14 cellular contexts compared by ENCODE assay signal in genomic region chr5:177335701-177336065, GRCh38. TPM values are rescaled to one million over a fixed set of nuclear protein-coding genes. Genes with fewer than 3 reads are reported as not detected.
DNase-seq lines count a peak whose midpoint lies in the region; ATAC-seq, FAIRE-seq and TF ChIP-seq lines count a peak whose summit lies in the region.
"Had no signal": no experiment of that assay in that cellular context is flagged by ENCODE, and none has a peak within 500 bp of the region (broad histone marks: within the 10 kb centered on the region; RNA-seq: fewer than 3 reads in every experiment).

No MANE protein-coding gene starts in this region.

- H3T11ph ChIP-seq in H9 (ENCODE audit: low read length): no peak overlapping the region

- H3K79me1 ChIP-seq in H9 (ENCODE audit: insufficient read depth, low read depth, low read length, poor library complexity, severe bottlenecking): no peaks in the 10 kb centered on the region

- no peak overlapping the region for H3K18ac ChIP-seq in H9 (ENCODE audit: insufficient read length, low read depth, low read length)

- H3K36me3 ChIP-seq in kidney (ENCODE audit: control insufficient read depth in 1 of 2, insufficient read depth in 2 of 2, low read length in 2 of 2) (peaks cover 35 to 60% of the 10 kb centered on the region in 2 donors), spleen (peaks cover 8 to 100% (median 83%) of the 10 kb centered on the region in 6 donors), tibial artery (peaks cover 59 to 96% (median 78%) of the 10 kb centered on the region in 3 donors)

- H3K79me2 ChIP-seq in H9 (ENCODE audit: insufficient read depth, low read length): no peaks in the 10 kb centered on the region; the same call in 1 of the 2 replicates

- peaks cover 9 to 18% of the 10 kb centered on the region in 2 experiments for H3K4me1 Mint-ChIP-seq in H9

- H3K4ac ChIP-seq in H9 (ENCODE audit: low read depth, low read length): no peak overlapping the region

- peaks cover 21 to 74% (median 63%) of the 10 kb centered on the region in 3 experiments; a peak in 6 of 7 replicates for H3K36me3 Mint-ChIP-seq in H9 (ENCODE audit: insufficient read depth in 1 of 3, low read depth in 3 of 3)

- H3K23ac ChIP-seq in H9 (ENCODE audit: insufficient read length, low read depth, low read length): no peak overlapping the region

- no peak overlapping the region for H2BK20ac ChIP-seq in H9 (ENCODE audit: low read depth, low read length, poor library complexity, severe bottlenecking)

- no peak overlapping the region for H2BK120ac ChIP-seq in H9 (ENCODE audit: low read depth, low read length, poor library complexity, severe bottlenecking)

- no peak for TF ChIP-seq POLR2A in spleen (IDR thresholded peaks at IDR 0.05)

- H3K27ac Mint-ChIP-seq in H9: peak overlapping the region in 2 of 3 experiments; percentile 45 to 93; a peak in 2 of 7 replicates
- H3K27ac Mint-ChIP-seq: CD4-positive, CD25-positive, alpha-beta regulatory T cell had no signal

- no peak overlapping the region for H3K14ac ChIP-seq in H9 (ENCODE audit: insufficient read depth, low read length)

- no peak overlapping the region for H2AK5ac ChIP-seq in H9 (ENCODE audit: insufficient read length, low read length)

- intact Hi-C loops in Right ventricle myocardium superior (cut with DNase I) (no loop called here), kidney (cut with DNase I) (no loop called here), spleen (cut with DNase I; ENCODE audit: low total_unique reads) (no loop called here), tibial artery (cut with DNase I; ENCODE audit: low total_unique reads) (no loop called here)

- no peak overlapping the region for H3K4me3 ChIP-seq in kidney (ENCODE audit: low read length in 2 of 2)
- no peak overlapping the region for H3K4me3 ChIP-seq in spleen
- H3K4me3 ChIP-seq in tibial artery: no peak overlapping the region
- no peak overlapping the region for H3K4me3 ChIP-seq in coronary artery
- H3K4me3 ChIP-seq: PC-9 had no signal

- no peak overlapping the region for H2BK5ac ChIP-seq in H9 (ENCODE audit: insufficient read length, low read length)

- H3K27ac ChIP-seq in H9 (ENCODE audit: insufficient read length, low read depth, low read length) (no peak overlapping the region), kidney (ENCODE audit: low read depth in 2 of 2, low read length in 2 of 2) (no peak overlapping the region), spleen (no peak overlapping the region), tibial artery (no peak overlapping the region), coronary artery (no peak overlapping the region)
- H3K27ac ChIP-seq: PC-9 had no signal

- H3K23me2 ChIP-seq in H9 (ENCODE audit: insufficient read length, low read depth, low read length, poor library complexity, severe bottlenecking): no peaks in the 10 kb centered on the region

- no peak overlapping the region for H4K5ac ChIP-seq in H9 (ENCODE audit: insufficient read length, low read depth, low read length)

- no peak overlapping the region for H3K4me3 Mint-ChIP-seq in H9
- H3K4me3 Mint-ChIP-seq: CD4-positive, CD25-positive, alpha-beta regulatory T cell; IgD-negative memory B cell had no signal

- no peak overlapping the region for H3K4me2 ChIP-seq in H9 (ENCODE audit: insufficient read depth, insufficient read length, low read length)
- H3K4me2 ChIP-seq: PC-9 had no signal

- H3K4me1 ChIP-seq in H9 (ENCODE audit: insufficient read depth, low read length) (peaks cover 6% of the 10 kb centered on the region; the same call in 1 of the 2 replicates), kidney (ENCODE audit: control insufficient read depth in 1 of 2, insufficient read depth in 1 of 2, low read depth in 1 of 2, low read length in 2 of 2) (peaks cover 0 to 3% of the 10 kb centered on the region in 2 donors), spleen (peaks cover 0 to 80% (median 33%) of the 10 kb centered on the region in 6 donors), tibial artery (peaks cover 0 to 10% (median 0%) of the 10 kb centered on the region in 4 donors)

- no peaks in the 10 kb centered on the region for H3K9me3 ChIP-seq in H9 (ENCODE audit: control insufficient read depth, low read depth, low read length)
- H3K9me3 ChIP-seq in kidney (ENCODE audit: control insufficient read depth in 1 of 2, low read length in 2 of 2): no peaks in the 10 kb centered on the region
- H3K9me3 ChIP-seq in spleen: no peaks in the 10 kb centered on the region
- H3K9me3 ChIP-seq in tibial artery: no peaks in the 10 kb centered on the region

- no CpG with 5 or more reads among the region's 7 CpGs for WGBS in H9 (ENCODE audit: extremely low coverage, insufficient read length, low lambda C conversion rate)
- WGBS in spleen, 5 donors: 92 to 97% (median 96%) methylated on average over 6 to 7 of the region's 7 CpGs

- no peak overlapping the region for H2BK15ac ChIP-seq in H9 (ENCODE audit: low read depth, low read length)

- ATAC-seq in Right ventricle myocardium superior (ENCODE audit: poor library complexity): peak; percentile 74
- ATAC-seq in HG03442 (IDR thresholded peaks at IDR 0.05; ENCODE audit: unreplicated experiment): no peak

- H3K9ac ChIP-seq in H9 (ENCODE audit: extremely low read depth, insufficient read length, low read length) (no peak overlapping the region), kidney (ENCODE audit: low read length in 2 of 2) (no peak overlapping the region)

- TF ChIP-seq CTCF in H9 (conservative IDR thresholded peaks at IDR 0.05): no peak
- no peak for TF ChIP-seq CTCF in kidney (IDR thresholded peaks at IDR 0.05; ENCODE audit: borderline replicate concordance, extremely low read depth, insufficient read depth)
- no peak for TF ChIP-seq CTCF in spleen (IDR thresholded peaks at IDR 0.05 in 8 of 11, conservative IDR thresholded peaks at IDR 0.05 in 3 of 11)
- TF ChIP-seq CTCF in tibial artery (IDR thresholded peaks at IDR 0.05): no peak
- no peak for TF ChIP-seq CTCF in coronary artery (IDR thresholded peaks at IDR 0.05)

- DNase-seq in H9 (no peak), Right ventricle myocardium superior (no peak), kidney (peak; percentile 46), spleen (peak; percentile 54), tibial artery (no peak), coronary artery (ENCODE audit: low spot score) (no peak)
- DNase-seq: GOT3, NCI-H1105, NCI-H2107, NCI-H2227 treated with DMSO at 0.1 percent for 48 hours, PC-9 had no signal

- no peak overlapping the region for H2BK12ac ChIP-seq in H9 (ENCODE audit: insufficient read length, low read depth, low read length)

- H4K8ac ChIP-seq in H9 (replicated peaks; ENCODE audit: insufficient read length, low read depth, low read length): no peak overlapping the region

- H3K9me3 Mint-ChIP-seq in H9: no peaks in the 10 kb centered on the region
- H3K9me3 Mint-ChIP-seq: IgD-negative memory B cell had no signal

- H3K27me3 ChIP-seq in H9 (ENCODE audit: insufficient read depth, low read length) (no peaks in the 10 kb centered on the region), spleen (replicated peaks in 1 of 7) (no peaks in the 10 kb centered on the region), tibial artery (no peaks in the 10 kb centered on the region)

- no peaks in the 10 kb centered on the region for H4K20me1 ChIP-seq in H9 (ENCODE audit: control insufficient read depth, insufficient read depth, insufficient read length)

- no peak overlapping the region for H3K56ac ChIP-seq in H9 (ENCODE audit: insufficient read length, low read depth, low read length)

- H2AFZ ChIP-seq in H9 (ENCODE audit: low read length): no peak overlapping the region
- H2AFZ ChIP-seq: PC-9 had no signal

- no peaks in the 10 kb centered on the region; the same call in 1 of the 2 replicates for H3K27me3 Mint-ChIP-seq in H9 (ENCODE audit: low read depth)
- H3K27me3 Mint-ChIP-seq: CD4-positive, CD25-positive, alpha-beta regulatory T cell; IgD-negative memory B cell had no signal

- FAIRE-seq in kidney (lab: Jason Lieb, UNC): no peak

- H4K91ac ChIP-seq in H9 (ENCODE audit: insufficient read length, low read depth, low read length): no peak overlapping the region

RNA-seq across cellular contexts. Expression of gene LMAN2, which starts 15.8 kb away (rescaled TPM):
- 105 and 106 TPM in 2 replicates for total RNA-seq in H9 (2021)
- total RNA-seq in Right ventricle myocardium superior: 56.8 TPM
- 137 TPM for total RNA-seq in kidney
- 190 TPM for polyA plus RNA-seq in kidney (ENCODE audit: insufficient read depth, low read depth, low replicate concordance)
- 100 to 1,000 TPM in 4 of 7 donors, 10 to 100 TPM in 3; 92.4 to 211 (median 109) TPM for total RNA-seq in spleen
- polyA plus RNA-seq in spleen: 10 to 100 TPM; 50.1 to 96.6 (median 72.5) TPM

RNA-seq across cellular contexts. Expression of gene RGS14, which starts 22.0 kb away (rescaled TPM):
- total RNA-seq in H9 (2021) (12.3 and 16.4 TPM in 2 replicates), Right ventricle myocardium superior (2.4 TPM), kidney (28.4 TPM), spleen (100 to 1,000 TPM in 1 of 7 donors, 10 to 100 TPM in 6; 61.5 to 111 (median 77.1) TPM)
- polyA plus RNA-seq in kidney (ENCODE audit: insufficient read depth, low read depth, low replicate concordance) (56.3 TPM), spleen (10 to 100 TPM; 45.3 to 95.9 (median 61.6) TPM)

RNA-seq across cellular contexts. Expression of gene MXD3, which starts 24.0 kb away (rescaled TPM):
- total RNA-seq in H9 (2021): 9.8 and 10.9 TPM in 2 replicates
- 2.5 TPM for total RNA-seq in Right ventricle myocardium superior
- total RNA-seq in kidney: 6.6 TPM
- 4.9 TPM for polyA plus RNA-seq in kidney (ENCODE audit: insufficient read depth, low read depth, low replicate concordance)
- total RNA-seq in spleen: 10 to 100 TPM; 19.3 to 80.7 (median 26.7) TPM
- polyA plus RNA-seq in spleen: 10 to 100 TPM; 25.9 to 32.5 (median 26.2) TPM

RNA-seq across cellular contexts. Expression of gene PRELID1, which starts 32.1 kb away (rescaled TPM):
- 212 and 213 TPM in 2 replicates for total RNA-seq in H9 (2021)
- 27.6 TPM for total RNA-seq in Right ventricle myocardium superior
- 90.8 TPM for total RNA-seq in kidney
- polyA plus RNA-seq in kidney (ENCODE audit: insufficient read depth, low read depth, low replicate concordance): 351 TPM
- 100 to 1,000 TPM in 5 of 7 donors, 10 to 100 TPM in 2; 74.5 to 173 (median 106) TPM for total RNA-seq in spleen
- 100 to 1,000 TPM; 131 to 174 (median 154) TPM for polyA plus RNA-seq in spleen

RNA-seq across cellular contexts. Expression of gene RAB24, which starts 32.2 kb away (rescaled TPM):
- total RNA-seq in H9 (2021) (17.6 and 18.6 TPM in 2 replicates), Right ventricle myocardium superior (21.2 TPM), kidney (25.0 TPM), spleen (10 to 100 TPM; 52.1 to 90.4 (median 80.8) TPM)
- polyA plus RNA-seq in kidney (ENCODE audit: insufficient read depth, low read depth, low replicate concordance) (77.6 TPM), spleen (100 to 1,000 TPM in 2 of 3 donors, 10 to 100 TPM in 1; 90.6 to 181 (median 170) TPM)

Comparison
In these comparisons a context has a peak if more than half of its experiments do, and no peak if none do; other contexts are left out.
1. DNase-seq: peak in kidney (single experiment) and spleen (single experiment); none in H9 (single experiment), Right ventricle myocardium superior (single experiment), tibial artery (0 of 2) and coronary artery (single experiment).